Comparison of ENCODE assay signal across 8 cellular contexts in the genomic region with DNA sequence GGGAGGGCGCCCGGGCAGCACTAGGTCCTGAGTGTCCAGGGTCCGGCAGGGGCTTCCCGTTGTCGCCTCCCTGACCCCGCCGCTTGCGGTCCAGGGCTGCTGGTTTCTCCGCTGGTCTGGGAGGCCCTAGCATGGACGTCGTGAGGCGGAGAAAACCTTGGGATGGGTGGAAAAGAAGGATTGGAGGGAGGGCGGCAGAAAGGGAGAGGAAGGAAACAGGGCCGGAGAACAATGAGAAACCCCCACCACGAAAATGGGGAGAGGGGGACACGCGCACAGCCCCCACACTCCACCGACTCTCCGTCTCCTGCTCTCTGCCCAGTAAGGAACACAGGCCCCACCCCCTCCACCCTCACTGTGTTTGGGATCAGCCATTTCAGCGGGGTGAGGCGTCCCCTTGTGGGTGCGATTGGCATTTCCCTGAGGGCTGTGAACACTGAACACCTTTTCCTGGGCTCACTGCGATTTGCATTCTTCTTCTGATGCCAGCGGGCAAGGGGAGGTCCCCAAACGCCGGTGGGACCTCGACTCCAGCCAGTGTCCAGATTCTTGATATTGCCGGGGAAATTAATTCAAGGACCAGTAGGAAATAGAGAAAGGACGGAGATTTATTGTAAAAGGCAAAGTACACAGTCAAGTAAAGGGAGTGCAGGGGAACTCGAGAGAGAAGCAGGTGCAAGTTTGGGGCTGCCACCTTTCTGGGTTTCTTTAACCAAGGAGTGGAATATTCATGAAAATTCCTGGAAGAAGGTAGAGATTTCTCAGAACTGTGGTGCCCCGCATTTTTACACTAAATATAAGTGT. TPM values are rescaled to one million over a fixed set of nuclear protein-coding genes. Genes with fewer than 3 reads are reported as not detected.
DNase-seq lines count a peak whose midpoint lies in the region; TF ChIP-seq lines count a peak whose summit lies in the region.

No MANE protein-coding gene starts in this region.

- H3K4me1 ChIP-seq in adrenal gland (replicated peaks in 1 of 2) (peaks cover 10 to 16% of the 10 kb centered on the region in 2 donors), right atrium auricular region (peaks cover 0 to 29% of the 10 kb centered on the region in 2 donors), vagina (peaks cover 23% of the 10 kb centered on the region)

- intact Hi-C loops in adrenal gland (cut with DNase I) (loop anchor here (5.0 to 10.0 kb wide), 3 partner anchors 61 to 201 kb away; a partner anchor contains a TSS), vagina (cut with DNase I) (loop anchor here (5.0 kb wide), 1 partner anchor 89 kb away; no protein-coding TSS in a partner anchor)

- H3K27me3 ChIP-seq in adrenal gland (peaks cover 20% of the 10 kb centered on the region), right atrium auricular region (peaks cover 0 to 9% of the 10 kb centered on the region in 2 donors), vagina (no peaks in the 10 kb centered on the region)

- no peak for TF ChIP-seq POLR2A in adrenal gland (IDR thresholded peaks at IDR 0.05)
- TF ChIP-seq POLR2A in vagina (IDR thresholded peaks at IDR 0.05): no peak

- DNase-seq in NCI-H446 (lab: John Stamatoyannopoulos, UW) (peak; percentile 64 to 76), NCI-H446 treated with DMSO at 0.1 percent for 48 hours (lab: John Stamatoyannopoulos, UW) (no peak), MV-4-11 (lab: John Stamatoyannopoulos, UW) (peak; percentile 60), T follicular helper cell (ENCODE audit: low read depth) (peak; percentile 58), adrenal gland (peak; percentile 87 to 96 (median 95)), right atrium auricular region (ENCODE audit: low spot score) (peak; percentile 95), pulmonary artery endothelial cell (ENCODE audit: low read depth, low spot score) (peak; percentile 41), vagina (ENCODE audit: extremely low spot score in 2 of 2) (peak; percentile 94 to 95)

- H3K9me3 ChIP-seq in adrenal gland (replicated peaks in 1 of 3): no peaks in the 10 kb centered on the region
- no peaks in the 10 kb centered on the region for H3K9me3 ChIP-seq in right atrium auricular region
- no peaks in the 10 kb centered on the region for H3K9me3 ChIP-seq in vagina

- H3K4me3 ChIP-seq in adrenal gland: peak overlapping the region in 2 of 4 donors; percentile 22 to 63
- peak overlapping the region; percentile 45 to 62 for H3K4me3 ChIP-seq in right atrium auricular region
- peak overlapping the region; percentile 50 to 51 for H3K4me3 ChIP-seq in vagina

- H3K27ac ChIP-seq in adrenal gland (peak overlapping the region in 2 of 5 donors; percentile 41 to 54), right atrium auricular region (peak overlapping the region; percentile 47 to 67), vagina (peak overlapping the region; percentile 67)

- WGBS in adrenal gland, 4 donors: 2 to 5% (median 3%) methylated on average over 25 to 31 of the region's 31 CpGs

- H3K36me3 ChIP-seq in adrenal gland (replicated peaks in 1 of 2) (no peaks in the 10 kb centered on the region), right atrium auricular region (no peaks in the 10 kb centered on the region), vagina (no peaks in the 10 kb centered on the region)

- peak; percentile 86 to 100 (median 98) for TF ChIP-seq CTCF in adrenal gland (IDR thresholded peaks at IDR 0.05)
- TF ChIP-seq CTCF in right atrium auricular region (IDR thresholded peaks at IDR 0.05): peak; percentile 93 to 96
- peak; percentile 97 to 98 (median 97) for TF ChIP-seq CTCF in vagina (IDR thresholded peaks at IDR 0.05)

RNA-seq across cellular contexts. Expression of a gene that starts 3.3 kb away (rescaled TPM):
- 10 to 100 TPM in 5 of 8 donors, 1 to 10 TPM in 3; 7.3 to 29.8 (median 12.7) TPM for total RNA-seq in adrenal gland
- 10 to 100 TPM in 2 of 3 donors, 1 to 10 TPM in 1; 3.1 to 40.7 (median 11.5) TPM for polyA plus RNA-seq in adrenal gland
- total RNA-seq in right atrium auricular region: 1 to 10 TPM; 1.5 to 1.6 TPM
- total RNA-seq in pulmonary artery endothelial cell: 0.13 and 0.67 TPM in 2 replicates
- total RNA-seq in vagina: 4.9 TPM

RNA-seq across cellular contexts. Expression of a gene that starts 15.6 kb away (rescaled TPM):
- 1 to 10 TPM in 1 of 8 donors, under 1 TPM in 5, not detected in 2; 0.35 to 1.8 (median 0.56) TPM for total RNA-seq in adrenal gland
- 1 to 10 TPM in 1 of 3 donors, under 1 TPM in 2; 0.16 to 1.7 (median 0.30) TPM for polyA plus RNA-seq in adrenal gland
- 1 to 10 TPM in 1 of 2 donors, under 1 TPM in 1; 0.82 to 2.4 TPM for total RNA-seq in right atrium auricular region
- total RNA-seq in pulmonary artery endothelial cell: 5.8 and 10.8 TPM in 2 replicates
- total RNA-seq in vagina: not detected

RNA-seq across cellular contexts. Expression of a gene that starts 28.3 kb away (rescaled TPM):
- total RNA-seq in adrenal gland: 1 to 10 TPM in 5 of 8 donors, under 1 TPM in 2, not detected in 1; 0.87 to 9.2 (median 1.1) TPM
- 1 to 10 TPM in 1 of 3 donors, under 1 TPM in 2; 0.30 to 2.8 (median 0.32) TPM for polyA plus RNA-seq in adrenal gland
- total RNA-seq in right atrium auricular region: 1 to 10 TPM in 1 of 2 donors, under 1 TPM in 1; 0.52 to 4.3 TPM
- under 0.01 and 0.07 TPM in 2 replicates for total RNA-seq in pulmonary artery endothelial cell
- 27.5 TPM for total RNA-seq in vagina

RNA-seq across cellular contexts. Expression of a gene that starts 37.6 kb away (rescaled TPM):
- under 1 TPM in 5 of 8 donors, not detected in 3; 0.14 to 0.68 (median 0.29) TPM for total RNA-seq in adrenal gland
- polyA plus RNA-seq in adrenal gland: under 1 TPM in 2 of 3 donors, not detected in 1; 0.03 to 0.88 TPM
- total RNA-seq in right atrium auricular region: under 1 TPM; 0.11 to 0.31 TPM
- total RNA-seq in pulmonary artery endothelial cell: 0.11 and 0.20 TPM in 2 replicates
- not detected for total RNA-seq in vagina
